8 cellular contexts compared by ENCODE assay signal in genomic region chr3:184186184-184186901, GRCh38. TPM values are rescaled to one million over a fixed set of nuclear protein-coding genes. Genes with fewer than 3 reads are reported as not detected.
DNase-seq lines count a peak whose midpoint lies in the region; ATAC-seq and TF ChIP-seq lines count a peak whose summit lies in the region.

TSS of gene ABCF3 (plus strand) at chr3:184186199. CDS start at chr3:184186208, 9 bp downstream.

- POLR2A ChIA-PET in PC-3 (lab: Charles Lee; ENCODE audit: unreplicated experiment): no interaction called here

- TF ChIP-seq CTCF in PC-3 (conservative IDR thresholded peaks at IDR 0.05; ENCODE audit: low read depth, low read length): no peak

- H3K9ac ChIP-seq in PC-3 (ENCODE audit: low read length): peak within 1 kb of the TSS; percentile 90

- H3K9me3 ChIP-seq in PC-3 (ENCODE audit: low read length) (no peaks in the 10 kb centered on the region), ectodermal cell (ENCODE audit: control insufficient read depth, low read length) (no peaks in the 10 kb centered on the region), mesodermal cell (ENCODE audit: control insufficient read depth, low read length) (no peaks in the 10 kb centered on the region)

- peak within 1 kb of the TSS; percentile 97 for H3K4me3 ChIP-seq in PC-3 (ENCODE audit: low read length)
- H3K4me3 ChIP-seq in ectodermal cell (ENCODE audit: insufficient read depth, low read depth, low read length): peak within 1 kb of the TSS; percentile 82
- peak within 1 kb of the TSS; percentile 86 for H3K4me3 ChIP-seq in mesodermal cell (ENCODE audit: extremely low read depth, insufficient read depth, low read length, poor library complexity, severe bottlenecking)
- peak within 1 kb of the TSS; percentile 90 for H3K4me3 ChIP-seq in urinary bladder (ENCODE audit: low read depth, low read length)

- intact Hi-C loops in PC-3 (cut with micrococcal nuclease): loop anchor here (2.0 to 5.0 kb wide), 3 partner anchors 39 to 62 kb away; partner anchors contain the start of genes ALG3 and EEF1AKMT4

- peak within 1 kb of the TSS; percentile 68 for H2AFZ ChIP-seq in PC-3 (ENCODE audit: low read length)

- H3K27me3 ChIP-seq in PC-3 (ENCODE audit: low read length) (no peaks in the 10 kb centered on the region), ectodermal cell (ENCODE audit: control insufficient read depth, insufficient read depth, low read length, poor library complexity, severe bottlenecking) (no peaks in the 10 kb centered on the region)

- H3K4me1 ChIP-seq in PC-3 (ENCODE audit: insufficient read depth, low read length) (peaks cover 17% of the 10 kb centered on the region), ectodermal cell (ENCODE audit: control insufficient read depth, insufficient read depth, low read length) (peaks cover 12% of the 10 kb centered on the region), mesodermal cell (ENCODE audit: control insufficient read depth, insufficient read depth, low read length, poor library complexity, severe bottlenecking) (peaks cover 26% of the 10 kb centered on the region), urinary bladder (ENCODE audit: insufficient read depth) (no peaks in the 10 kb centered on the region)

- H3F3A ChIP-seq in PC-3 (ENCODE audit: low read length, unreplicated experiment): peaks cover 7% of the 10 kb centered on the region

- peak; percentile 49 for DNase-seq in NCI-H146 treated with DMSO at 0.1 percent for 48 hours (lab: John Stamatoyannopoulos, UW; ENCODE audit: unreplicated experiment)
- DNase-seq in NCI-H146 (lab: John Stamatoyannopoulos, UW): no peak
- DNase-seq in PC-3: peak; percentile 28
- no peak for DNase-seq in NCI-H2029 treated with DMSO at 0.1 percent for 48 hours (lab: John Stamatoyannopoulos, UW)

- peak within 1 kb of the TSS; percentile 93 for H3K4me2 ChIP-seq in PC-3 (ENCODE audit: low read length)

- WGBS in ectodermal cell, 2 experiments: 1 to 2% methylated on average over 45 of the region's 45 CpGs
- WGBS in mesodermal cell (ENCODE audit: insufficient coverage in 2 of 2), 2 experiments: 0 to 3% methylated on average over 33 to 36 of the region's 45 CpGs
- under 1% methylated on average over 45 of the region's 45 CpGs for WGBS in urinary bladder

- ATAC-seq in HG02623 (IDR thresholded peaks at IDR 0.05; ENCODE audit: unreplicated experiment) (peak; percentile 17), PC-3 (peak; percentile 19)

- H3K9me2 ChIP-seq in PC-3 (replicated peaks; ENCODE audit: low read length): no peaks in the 10 kb centered on the region

- CTCF ChIA-PET in PC-3 (lab: Charles Lee): no interaction called here

- peaks cover 14% of the 10 kb centered on the region for H4K20me1 ChIP-seq in PC-3 (ENCODE audit: low read length)

- H3K27ac ChIP-seq in PC-3 (ENCODE audit: low read length) (peak within 1 kb of the TSS; percentile 78), ectodermal cell (ENCODE audit: insufficient read depth, low read depth, low read length, poor library complexity, severe bottlenecking) (peak within 1 kb of the TSS; percentile 97), mesodermal cell (ENCODE audit: low read depth, low read length, severe bottlenecking) (peak within 1 kb of the TSS; percentile 98), urinary bladder (ENCODE audit: low read depth) (peak within 1 kb of the TSS; percentile 85)

- BruUV-seq in PC-3 (replicated peaks; lab: Mats Ljungman, UMichigan): TSS peak; percentile 44

- peaks cover 67% of the 10 kb centered on the region for H3K36me3 ChIP-seq in PC-3 (ENCODE audit: low read depth, low read length)
- H3K36me3 ChIP-seq in ectodermal cell (ENCODE audit: control insufficient read depth, insufficient read depth, low read length): peaks cover 64% of the 10 kb centered on the region
- peaks cover 79% of the 10 kb centered on the region for H3K36me3 ChIP-seq in mesodermal cell (ENCODE audit: control insufficient read depth, insufficient read depth, low read length)
- H3K36me3 ChIP-seq in urinary bladder (ENCODE audit: insufficient read depth): peaks cover 8% of the 10 kb centered on the region

- H3K79me2 ChIP-seq in PC-3 (ENCODE audit: low read length): peaks cover 40% of the 10 kb centered on the region

RNA-seq across cellular contexts. Expression of gene ABCF3, which starts in this region (rescaled TPM):
- total RNA-seq in PC-3 (2014; rRNA removed) (84.7 and 85.5 TPM in 2 replicates), urinary bladder (27.4 TPM)
- 42.0 TPM for polyA plus RNA-seq in ectodermal cell (2013, experiment 1 of 4)
- 49.4 TPM for polyA plus RNA-seq in ectodermal cell (2013, experiment 2 of 4)
- 32.4 TPM for polyA plus RNA-seq in ectodermal cell (2013, experiment 3 of 4)
- polyA plus RNA-seq in ectodermal cell (2013, experiment 4 of 4): 34.7 TPM
- polyA plus RNA-seq in mesodermal cell (2013, experiment 1 of 2): 33.7 TPM
- polyA plus RNA-seq in mesodermal cell (2013, experiment 2 of 2): 27.1 TPM
- 38.8 TPM for polyA plus RNA-seq in urinary bladder

Comparison
In these comparisons a context has a peak if more than half of its experiments do, and no peak if none do; other contexts are left out.
1. DNase-seq: peak in NCI-H146 treated with DMSO at 0.1 percent for 48 hours (single experiment) and PC-3 (single experiment); none in NCI-H146 (single experiment) and NCI-H2029 treated with DMSO at 0.1 percent for 48 hours (single experiment).
2. Peak in every context shown above with its lines, with median percentiles within 50 percentile points of each other: H3K27ac ChIP-seq and H3K4me3 ChIP-seq.